Comparison of ENCODE assay signal across 1 cellular context in the genomic region with DNA sequence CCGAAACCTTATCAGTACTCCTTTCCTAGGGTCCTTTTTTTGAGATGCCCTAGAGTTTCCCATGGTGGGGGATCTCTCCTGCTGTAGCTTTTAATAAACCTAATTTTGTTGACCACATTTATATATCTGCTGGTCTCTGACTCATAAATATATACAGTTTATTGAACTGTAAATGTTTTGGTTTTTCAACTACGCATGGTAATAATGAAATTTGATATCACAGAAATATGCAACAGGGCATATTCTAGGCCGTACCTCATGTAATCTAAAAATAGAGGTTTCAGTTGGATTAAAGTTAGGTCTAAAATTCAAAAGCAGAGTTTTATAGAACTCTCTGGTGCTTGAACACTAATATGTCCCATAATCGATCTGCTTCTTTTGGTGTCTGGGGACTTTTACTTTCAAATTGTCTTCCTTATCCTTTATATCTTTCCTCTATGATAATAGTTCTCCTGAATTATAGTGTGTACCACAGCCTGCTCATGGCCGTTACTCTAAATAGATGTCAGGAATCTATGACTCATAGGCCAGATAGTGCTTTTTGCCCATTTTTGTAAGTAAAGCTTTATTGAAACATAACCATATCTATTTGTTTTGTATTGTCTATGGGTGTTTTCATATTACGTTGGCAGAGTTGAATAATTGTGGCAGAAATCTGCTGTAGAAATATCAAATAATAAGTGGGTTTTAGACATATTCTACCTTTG.
TF ChIP-seq lines count a peak whose summit lies in the region.

No MANE protein-coding gene starts in this region.

TF ChIP-seq in SK-N-SH treated with all-trans-retinoic acid at 6 μM for 48 hours, 23 proteins besides CTCF, POLR2A, EP300 and RAD21 (continued from another document):
- TF ChIP-seq, protein P1, sequence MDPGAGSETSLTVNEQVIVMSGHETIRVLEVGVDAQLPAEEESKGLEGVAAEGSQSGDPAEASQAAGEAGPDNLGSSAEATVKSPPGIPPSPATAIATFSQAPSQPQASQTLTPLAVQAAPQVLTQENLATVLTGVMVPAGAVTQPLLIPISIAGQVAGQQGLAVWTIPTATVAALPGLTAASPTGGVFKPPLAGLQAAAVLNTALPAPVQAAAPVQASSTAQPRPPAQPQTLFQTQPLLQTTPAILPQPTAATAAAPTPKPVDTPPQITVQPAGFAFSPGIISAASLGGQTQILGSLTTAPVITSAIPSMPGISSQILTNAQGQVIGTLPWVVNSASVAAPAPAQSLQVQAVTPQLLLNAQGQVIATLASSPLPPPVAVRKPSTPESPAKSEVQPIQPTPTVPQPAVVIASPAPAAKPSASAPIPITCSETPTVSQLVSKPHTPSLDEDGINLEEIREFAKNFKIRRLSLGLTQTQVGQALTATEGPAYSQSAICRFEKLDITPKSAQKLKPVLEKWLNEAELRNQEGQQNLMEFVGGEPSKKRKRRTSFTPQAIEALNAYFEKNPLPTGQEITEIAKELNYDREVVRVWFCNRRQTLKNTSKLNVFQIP (CRISPR knock-in tag; IDR thresholded peaks at IDR 0.05; ENCODE audit: borderline replicate concordance, low read depth): no peak
- TF ChIP-seq, protein P2, sequence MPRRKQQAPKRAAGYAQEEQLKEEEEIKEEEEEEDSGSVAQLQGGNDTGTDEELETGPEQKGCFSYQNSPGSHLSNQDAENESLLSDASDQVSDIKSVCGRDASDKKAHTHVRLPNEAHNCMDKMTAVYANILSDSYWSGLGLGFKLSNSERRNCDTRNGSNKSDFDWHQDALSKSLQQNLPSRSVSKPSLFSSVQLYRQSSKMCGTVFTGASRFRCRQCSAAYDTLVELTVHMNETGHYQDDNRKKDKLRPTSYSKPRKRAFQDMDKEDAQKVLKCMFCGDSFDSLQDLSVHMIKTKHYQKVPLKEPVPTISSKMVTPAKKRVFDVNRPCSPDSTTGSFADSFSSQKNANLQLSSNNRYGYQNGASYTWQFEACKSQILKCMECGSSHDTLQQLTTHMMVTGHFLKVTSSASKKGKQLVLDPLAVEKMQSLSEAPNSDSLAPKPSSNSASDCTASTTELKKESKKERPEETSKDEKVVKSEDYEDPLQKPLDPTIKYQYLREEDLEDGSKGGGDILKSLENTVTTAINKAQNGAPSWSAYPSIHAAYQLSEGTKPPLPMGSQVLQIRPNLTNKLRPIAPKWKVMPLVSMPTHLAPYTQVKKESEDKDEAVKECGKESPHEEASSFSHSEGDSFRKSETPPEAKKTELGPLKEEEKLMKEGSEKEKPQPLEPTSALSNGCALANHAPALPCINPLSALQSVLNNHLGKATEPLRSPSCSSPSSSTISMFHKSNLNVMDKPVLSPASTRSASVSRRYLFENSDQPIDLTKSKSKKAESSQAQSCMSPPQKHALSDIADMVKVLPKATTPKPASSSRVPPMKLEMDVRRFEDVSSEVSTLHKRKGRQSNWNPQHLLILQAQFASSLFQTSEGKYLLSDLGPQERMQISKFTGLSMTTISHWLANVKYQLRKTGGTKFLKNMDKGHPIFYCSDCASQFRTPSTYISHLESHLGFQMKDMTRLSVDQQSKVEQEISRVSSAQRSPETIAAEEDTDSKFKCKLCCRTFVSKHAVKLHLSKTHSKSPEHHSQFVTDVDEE (CRISPR knock-in tag; IDR thresholded peaks at IDR 0.05): no peak
- TF ChIP-seq ZNF565 (CRISPR knock-in tag; conservative IDR thresholded peaks at IDR 0.05; ENCODE audit: low read depth) (no peak), SNAI2 (CRISPR knock-in tag; IDR thresholded peaks at IDR 0.05) (no peak), TOX (CRISPR knock-in tag; IDR thresholded peaks at IDR 0.05; ENCODE audit: borderline replicate concordance) (no peak)
- TF ChIP-seq, protein P3, sequence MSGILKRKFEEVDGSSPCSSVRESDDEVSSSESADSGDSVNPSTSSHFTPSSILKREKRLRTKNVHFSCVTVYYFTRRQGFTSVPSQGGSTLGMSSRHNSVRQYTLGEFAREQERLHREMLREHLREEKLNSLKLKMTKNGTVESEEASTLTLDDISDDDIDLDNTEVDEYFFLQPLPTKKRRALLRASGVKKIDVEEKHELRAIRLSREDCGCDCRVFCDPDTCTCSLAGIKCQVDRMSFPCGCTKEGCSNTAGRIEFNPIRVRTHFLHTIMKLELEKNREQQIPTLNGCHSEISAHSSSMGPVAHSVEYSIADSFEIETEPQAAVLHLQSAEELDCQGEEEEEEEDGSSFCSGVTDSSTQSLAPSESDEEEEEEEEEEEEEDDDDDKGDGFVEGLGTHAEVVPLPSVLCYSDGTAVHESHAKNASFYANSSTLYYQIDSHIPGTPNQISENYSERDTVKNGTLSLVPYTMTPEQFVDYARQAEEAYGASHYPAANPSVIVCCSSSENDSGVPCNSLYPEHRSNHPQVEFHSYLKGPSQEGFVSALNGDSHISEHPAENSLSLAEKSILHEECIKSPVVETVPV (CRISPR knock-in tag; IDR thresholded peaks at IDR 0.05): no peak
